Comparison of ENCODE assay signal across 21 cellular contexts in genomic region chr9:70031141-70031545, GRCh38. TPM values are rescaled to one million over a fixed set of nuclear protein-coding genes. Genes with fewer than 3 reads are reported as not detected.
DNase-seq lines count a peak whose midpoint lies in the region; ATAC-seq, FAIRE-seq and TF ChIP-seq lines count a peak whose summit lies in the region.
"Had no signal": no experiment of that assay in that cellular context is flagged by ENCODE, and none has a peak within 500 bp of the region (broad histone marks: within the 10 kb centered on the region; RNA-seq: fewer than 3 reads in every experiment).

No MANE protein-coding gene starts in this region.

- H3K4me2 ChIP-seq in endothelial cell of umbilical vein (ENCODE audit: insufficient read depth, low read length) = no peak overlapping the region

- H3K9ac ChIP-seq in endothelial cell of umbilical vein (replicated peaks; ENCODE audit: extremely low read depth, insufficient read depth, low read length) = no peak overlapping the region
- H3K9ac ChIP-seq: parathyroid adenoma had no signal

- BruUV-seq in endothelial cell of umbilical vein (replicated peaks; lab: Mats Ljungman, UMichigan) = no TSS peak

- CTCF ChIA-PET in endothelial cell of umbilical vein (lab: Charles Lee) (interaction anchor here (0.7 to 1.2 kb wide), 3 partner anchors 10 to 80 kb away, joined by 3 to 5 read pairs (median 3); no protein-coding TSS in a partner anchor), HEK293T (lab: Yijun Ruan, JAX) (no interaction called here)

- no peaks in the 10 kb centered on the region for H3K9me1 ChIP-seq in endothelial cell of umbilical vein (replicated peaks; ENCODE audit: control insufficient read depth, extremely low read depth, insufficient read depth, low read length)

- no peaks in the 10 kb centered on the region for H4K20me1 ChIP-seq in endothelial cell of umbilical vein (replicated peaks; ENCODE audit: control insufficient read depth, extremely low read depth, insufficient read depth, low read length)

- FAIRE-seq in H54 (lab: Jason Lieb, UNC) (peak; percentile 86), RCC 7860 (lab: Jason Lieb, UNC) (no peak), endothelial cell of umbilical vein (lab: Jason Lieb, UNC) (no peak)
- FAIRE-seq: colon had no signal

- H3K4me3 Mint-ChIP-seq in progenitor cell of endocrine pancreas (ENCODE audit: low read depth) = no peak overlapping the region
- H3K4me3 Mint-ChIP-seq: IgD-negative memory B cell, naive B cell had no signal

- H3K27ac Mint-ChIP-seq in progenitor cell of endocrine pancreas = no peak overlapping the region
- H3K27ac Mint-ChIP-seq: IgD-negative memory B cell had no signal

- H3K4me3 ChIP-seq in endothelial cell of umbilical vein (replicated peaks in 1 of 3; ENCODE audit: insufficient read depth in 1 of 3, low read depth in 1 of 3, low read length in 3 of 3) = no peak overlapping the region
- H3K4me3 ChIP-seq: lung, SK-N-MC, skin epidermis had no signal

- DNase-seq in H54 (ENCODE audit: insufficient read length, low spot score) (peak; percentile 58), RCC 7860 (ENCODE audit: low spot score) (peak; percentile 48), endothelial cell of umbilical vein (ENCODE audit: low read depth, low spot score) (peak; percentile 32), sciatic nerve (ENCODE audit: low spot score) (no peak), HEK293T (ENCODE audit: extremely low spot score) (no peak), progenitor cell of endocrine pancreas (ENCODE audit: low spot score, unreplicated experiment) (no peak)
- DNase-seq: activated CD4-positive, alpha-beta T cell treated with anti-CD3 and anti-CD28 coated beads for 4 hours; AML-193; anterior cingulate cortex; naive B cell; NCI-H2029; NCI-H526 had no signal

- no peaks in the 10 kb centered on the region for H3K9me3 ChIP-seq in endothelial cell of umbilical vein (replicated peaks; ENCODE audit: control insufficient read depth, insufficient read depth, low read length)

- H3K36me3 ChIP-seq in endothelial cell of umbilical vein (ENCODE audit: control insufficient read depth in 2 of 2, extremely low read depth in 1 of 2, insufficient read depth in 2 of 2, low read length in 2 of 2) = no peaks in the 10 kb centered on the region

- TF ChIP-seq CTCF in endothelial cell of umbilical vein (IDR thresholded peaks at IDR 0.05; ENCODE audit: extremely low read depth in 1 of 2, insufficient read depth in 1 of 2, low read depth in 1 of 2, low read length in 2 of 2) (no peak), progenitor cell of endocrine pancreas (IDR thresholded peaks at IDR 0.05; ENCODE audit: unreplicated experiment) (no peak)

- ATAC-seq in sciatic nerve = peak; percentile 54
- no peak for ATAC-seq in HG03354 (IDR thresholded peaks at IDR 0.05; ENCODE audit: poor library complexity, severe bottlenecking, unreplicated experiment)
- no peak for ATAC-seq in GM21423 (IDR thresholded peaks at IDR 0.05; ENCODE audit: unreplicated experiment)

- H3K27ac ChIP-seq in endothelial cell of umbilical vein (ENCODE audit: insufficient read depth, low read depth, low read length) = no peak overlapping the region
- H3K27ac ChIP-seq: parathyroid adenoma, SK-N-MC had no signal

- H3K27me3 ChIP-seq in endothelial cell of umbilical vein (ENCODE audit: control insufficient read depth in 2 of 2, insufficient read depth in 2 of 2, low read length in 2 of 2) = no peaks in the 10 kb centered on the region

- POLR2A ChIA-PET in endothelial cell of umbilical vein (lab: Charles Lee) (no interaction called here), HEK293T (lab: Yijun Ruan, JAX) (interaction anchor here (0.6 kb wide), 1 partner anchor 1284 kb away, joined by 3 read pairs; no protein-coding TSS in a partner anchor)

- no peak overlapping the region for H2AFZ ChIP-seq in endothelial cell of umbilical vein (ENCODE audit: low read depth, low read length)
- H2AFZ ChIP-seq: parathyroid adenoma had no signal

- H3K79me2 ChIP-seq in endothelial cell of umbilical vein (ENCODE audit: control insufficient read depth, insufficient read depth, low read length) = no peaks in the 10 kb centered on the region
- H3K79me2 ChIP-seq: parathyroid adenoma had no signal

- H3K4me1 ChIP-seq in endothelial cell of umbilical vein (ENCODE audit: control insufficient read depth, extremely low read depth, insufficient read depth, low read length) = no peaks in the 10 kb centered on the region
- H3K4me1 ChIP-seq: parathyroid adenoma had no signal

- H3K36me3 Mint-ChIP-seq in progenitor cell of endocrine pancreas (ENCODE audit: insufficient read depth) = no peaks in the 10 kb centered on the region
- H3K36me3 Mint-ChIP-seq: IgD-negative memory B cell, naive B cell had no signal

- TF ChIP-seq POLR2A in H54 (IDR thresholded peaks at IDR 0.05; ENCODE audit: low read depth, low read length) (no peak), endothelial cell of umbilical vein (IDR thresholded peaks at IDR 0.05; ENCODE audit: low read depth, low read length) (no peak)

- no peaks in the 10 kb centered on the region for H3K4me1 Mint-ChIP-seq in progenitor cell of endocrine pancreas (ENCODE audit: low read depth)
- H3K4me1 Mint-ChIP-seq: IgD-negative memory B cell, naive B cell had no signal

- intact Hi-C loops in endothelial cell of umbilical vein (cut with micrococcal nuclease) (no loop called here), sciatic nerve (cut with DNase I) (loop anchor here (5.0 kb wide), 1 partner anchor 1456 kb away; no protein-coding TSS in a partner anchor)

- H3K27me3 Mint-ChIP-seq in progenitor cell of endocrine pancreas = no peaks in the 10 kb centered on the region

- no peaks in the 10 kb centered on the region for H3K9me3 Mint-ChIP-seq in progenitor cell of endocrine pancreas (ENCODE audit: low read depth)

- dilution Hi-C loops in endothelial cell of umbilical vein (cut with MboI; ENCODE audit: extremely low pct_ligation_motif_present, low sequenced_read_pairs) = no loop called here

TF ChIP-seq in endothelial cell of umbilical vein, 7 proteins besides CTCF, POLR2A, EP300 and RAD21:
- no peak for TF ChIP-seq MYC (IDR thresholded peaks at IDR 0.05; ENCODE audit: low read depth, low read length)
- TF ChIP-seq, protein P1, sequence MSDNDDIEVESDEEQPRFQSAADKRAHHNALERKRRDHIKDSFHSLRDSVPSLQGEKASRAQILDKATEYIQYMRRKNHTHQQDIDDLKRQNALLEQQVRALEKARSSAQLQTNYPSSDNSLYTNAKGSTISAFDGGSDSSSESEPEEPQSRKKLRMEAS (IDR thresholded peaks at IDR 0.05; ENCODE audit: insufficient read depth, insufficient read length) = no peak
- TF ChIP-seq JUN (IDR thresholded peaks at IDR 0.05; ENCODE audit: borderline replicate concordance, insufficient read depth, insufficient read length, low read depth) = peak; percentile 5
- TF ChIP-seq EZH2 (IDR thresholded peaks at IDR 0.05; ENCODE audit: borderline replicate concordance, low read depth, low read length, severe bottlenecking) = no peak
- peak; percentile 59 for TF ChIP-seq FOS (IDR thresholded peaks at IDR 0.05; ENCODE audit: borderline replicate concordance, insufficient read depth, low read length)
- no peak for TF ChIP-seq GATA2 (IDR thresholded peaks at IDR 0.05; ENCODE audit: insufficient read depth, insufficient read length, low read depth, low read length)
- no peak for TF ChIP-seq POLR2AphosphoS5 (IDR thresholded peaks at IDR 0.05; ENCODE audit: insufficient read depth, low read depth, low read length)

TF ChIP-seq in HEK293T, 16 proteins besides CTCF, POLR2A, EP300 and RAD21:
- no peak for TF ChIP-seq ZNF384 (IDR thresholded peaks at IDR 0.05)
- no peak for TF ChIP-seq SUZ12 (IDR thresholded peaks at IDR 0.05)

RNA-seq across cellular contexts. Expression of gene MAMDC2, which starts 12.5 kb away (rescaled TPM):
- total RNA-seq in endothelial cell of umbilical vein (0.60 and 0.85 TPM in 2 replicates), sciatic nerve (18.5 TPM), progenitor cell of endocrine pancreas (0.27 and 0.60 TPM in 2 replicates)
- 1.1 TPM in 2 replicates for polyA plus RNA-seq in endothelial cell of umbilical vein
- polyA plus RNA-seq in endothelial cell of umbilical vein (2011; cell fraction: cytosol; rRNA removed) = 1.1 and 1.3 TPM in 2 replicates
- polyA plus RNA-seq in endothelial cell of umbilical vein (2011; cell fraction: nucleus; rRNA removed) = 1.1 TPM in 2 replicates
- polyA plus RNA-seq in endothelial cell of umbilical vein (2012) = 2.2 and 3.5 TPM in 2 replicates
- 2.1 and 3.4 TPM in 2 replicates for polyA minus RNA-seq in endothelial cell of umbilical vein
- polyA minus RNA-seq in endothelial cell of umbilical vein (2011; cell fraction: cytosol; rRNA and poly(A)+ RNA removed) = not detected
- 1.4 and 4.4 TPM in 2 replicates for polyA minus RNA-seq in endothelial cell of umbilical vein (2011; cell fraction: nucleus; rRNA and poly(A)+ RNA removed)
- total RNA-seq: H4 had no signal
- polyA plus RNA-seq: IgD-negative memory B cell had no signal

Comparison
In these comparisons a context has a peak if more than half of its experiments do, and no peak if none do; other contexts are left out.
1. DNase-seq: peak in H54 (single experiment), RCC 7860 (single experiment) and endothelial cell of umbilical vein (single experiment); none in sciatic nerve (single experiment), HEK293T (single experiment) and progenitor cell of endocrine pancreas (single experiment).
2. RNA of gene MAMDC2, which starts 12.5 kb away (total RNA-seq): 18.5 TPM in sciatic nerve (single experiment); 0.27 to 0.60 TPM in progenitor cell of endocrine pancreas and 0.60 to 0.85 TPM in endothelial cell of umbilical vein; every median in the first group is over 10 times any median in the second.